Comparison of ENCODE assay signal across 8 cellular contexts in the genomic region with DNA sequence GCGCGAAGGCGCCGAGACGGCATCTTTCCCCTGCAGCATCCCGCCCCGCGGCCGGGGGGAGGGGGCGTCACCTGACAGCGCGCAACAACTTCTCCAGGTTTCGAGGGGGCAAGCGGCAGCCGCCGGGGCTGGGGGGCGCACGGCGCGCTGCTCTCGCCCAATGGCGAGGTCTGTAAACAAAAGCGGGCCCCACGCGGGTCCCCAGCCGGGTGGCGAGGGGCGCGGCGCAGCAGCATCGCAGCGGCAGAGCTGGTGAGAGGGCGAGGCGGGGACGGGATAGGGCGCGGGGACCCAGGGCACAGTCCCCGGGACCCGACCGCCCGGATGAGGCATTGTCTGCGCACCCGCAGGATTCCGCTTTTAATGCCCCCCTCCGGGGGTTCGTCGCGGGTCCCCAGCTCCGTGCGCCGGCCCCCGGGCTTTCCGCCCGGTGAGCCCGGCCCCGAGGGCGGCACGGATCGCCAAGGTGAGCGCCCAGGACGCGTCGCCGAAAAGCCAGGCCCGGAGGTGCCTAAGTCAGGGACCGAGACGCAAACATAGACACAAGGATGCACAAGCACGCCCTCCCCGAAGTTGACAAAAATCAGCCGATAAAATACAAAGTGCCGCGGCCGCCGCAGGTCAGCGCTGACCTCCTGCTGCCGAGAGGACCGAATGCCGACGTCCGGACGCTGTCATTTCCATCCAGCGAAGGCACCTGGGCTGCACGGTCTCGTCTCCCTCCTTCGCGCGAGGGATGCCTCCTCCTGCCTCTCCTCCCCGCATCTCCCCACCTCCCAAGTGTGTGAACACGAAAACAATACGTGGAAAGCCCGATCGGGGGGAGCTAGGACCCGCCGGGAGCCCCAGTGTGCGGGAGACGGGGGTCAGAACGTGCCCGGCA.
DNase-seq lines count a peak whose midpoint lies in the region; ATAC-seq and TF ChIP-seq lines count a peak whose summit lies in the region.

No MANE protein-coding gene starts in this region.

- H3K4me2 ChIP-seq in HCT116 (ENCODE audit: low read length): peak overlapping the region; percentile 73

- H3K4me1 Mint-ChIP-seq in CD14-positive monocyte: peaks cover 24% of the 10 kb centered on the region

- peak; percentile 28 for ATAC-seq in HCT116
- no peak for ATAC-seq in GM18520 (IDR thresholded peaks at IDR 0.05; ENCODE audit: unreplicated experiment)

- H3K36me3 ChIP-seq in HCT116 (ENCODE audit: control insufficient read depth in 1 of 2, insufficient read depth in 2 of 2, low read length in 2 of 2) (no peaks in the 10 kb centered on the region), Peyer's patch (no peaks in the 10 kb centered on the region), adipocyte (ENCODE audit: control insufficient read depth, insufficient read depth, low read length, severe bottlenecking) (no peaks in the 10 kb centered on the region), skeletal muscle tissue (ENCODE audit: control insufficient read depth in 3 of 3, insufficient read depth in 3 of 3, low read length in 3 of 3) (no peaks in the 10 kb centered on the region)

- H3K27me3 ChIP-seq in HCT116 (ENCODE audit: insufficient read depth, low read length) (no peaks in the 10 kb centered on the region), Peyer's patch (peaks cover 0 to 8% of the 10 kb centered on the region in 2 donors), adipocyte (replicated peaks; ENCODE audit: control insufficient read depth, insufficient read depth, low read length) (peaks cover 36% of the 10 kb centered on the region), skeletal muscle tissue (ENCODE audit: control insufficient read depth in 3 of 3, insufficient read depth in 3 of 3, low read length in 3 of 3) (peaks cover 41 to 48% (median 47%) of the 10 kb centered on the region in 3 donors)

- no peak for TF ChIP-seq RAD21 in HCT116 (IDR thresholded peaks at IDR 0.05; ENCODE audit: low read depth)

- no peak for TF ChIP-seq CTCF in CD14-positive monocyte (IDR thresholded peaks at IDR 0.05)
- TF ChIP-seq CTCF in HCT116 (IDR thresholded peaks at IDR 0.05 in 2 of 3, conservative IDR thresholded peaks at IDR 0.05 in 1 of 3; ENCODE audit: borderline replicate concordance in 1 of 3, insufficient read depth in 1 of 3, low read depth in 2 of 3, low read length in 2 of 3): no peak
- no peak for TF ChIP-seq CTCF in Peyer's patch (IDR thresholded peaks at IDR 0.05)

- peak overlapping the region; percentile 63 to 65 for H3K4me3 ChIP-seq in HCT116 (replicated peaks in 1 of 2; ENCODE audit: low read depth in 1 of 2, low read length in 2 of 2)
- peak overlapping the region; percentile 48 to 62 (median 60) for H3K4me3 ChIP-seq in Peyer's patch
- peak overlapping the region; percentile 81 for H3K4me3 ChIP-seq in adipocyte (ENCODE audit: low read length)
- peak overlapping the region; percentile 85 for H3K4me3 ChIP-seq in iPS-18c (ENCODE audit: insufficient read depth, low read depth, low read length)
- H3K4me3 ChIP-seq in skeletal muscle tissue (ENCODE audit: low read length in 3 of 3): peak overlapping the region; percentile 51 to 61 (median 54)

- POLR2A ChIA-PET in HCT116 (lab: Charles Lee): interaction anchor here (0.9 to 1.8 kb wide), 6 partner anchors 13 to 356 kb away, joined by 3 to 6 read pairs (median 4); no protein-coding TSS in a partner anchor

- peaks cover 0 to 14% (median 4%) of the 10 kb centered on the region in 7 donors for H3K9me3 Mint-ChIP-seq in CD14-positive monocyte

- H3K9ac ChIP-seq in HCT116 (ENCODE audit: low read length) (peak overlapping the region; percentile 66), adipocyte (ENCODE audit: low read length) (no peak overlapping the region), skeletal muscle tissue (ENCODE audit: low read depth in 1 of 3, low read length in 3 of 3) (no peak overlapping the region)

- no peak overlapping the region for H2AFZ ChIP-seq in HCT116 (ENCODE audit: low read depth, low read length, poor library complexity, severe bottlenecking)

- no peak overlapping the region for H3K27ac Mint-ChIP-seq in CD14-positive monocyte

- no TSS peak for BruUV-seq in HCT116 (replicated peaks; lab: Mats Ljungman, UMichigan)

- TF ChIP-seq POLR2A in HCT116 (IDR thresholded peaks at IDR 0.05; ENCODE audit: borderline replicate concordance, extremely low read depth, insufficient read depth, insufficient read length) (no peak), Peyer's patch (IDR thresholded peaks at IDR 0.05) (no peak)

- RAD21 ChIA-PET in HCT116 (lab: Charles Lee; ENCODE audit: low non-redundant PET in 1 of 2, low total read pairs in 2 of 2, uncharacterized antibody in 2 of 2, unreplicated experiment in 2 of 2): no interaction called here

- H3K9me3 ChIP-seq in HCT116 (ENCODE audit: control insufficient read depth in 1 of 2, insufficient read depth in 1 of 2, low read depth in 1 of 2, low read length in 2 of 2) (no peaks in the 10 kb centered on the region), Peyer's patch (no peaks in the 10 kb centered on the region), adipocyte (ENCODE audit: control insufficient read depth, low read length) (no peaks in the 10 kb centered on the region), iPS-18c (ENCODE audit: control insufficient read depth, insufficient read depth, low read length) (no peaks in the 10 kb centered on the region), skeletal muscle tissue (ENCODE audit: control insufficient read depth in 3 of 3, low read length in 3 of 3) (no peaks in the 10 kb centered on the region)

- H3K36me3 Mint-ChIP-seq in CD14-positive monocyte: no peaks in the 10 kb centered on the region

- DNase-seq in CD14-positive monocyte (ENCODE audit: low spot score) (no peak), HCT116 (ENCODE audit: low read depth, low spot score) (no peak), Peyer's patch (peak in 1 of 3 donors; percentile 50), adipocyte (ENCODE audit: low read depth) (peak; percentile 10), epidermal melanocyte (ENCODE audit: insufficient read length, low spot score) (no peak)

- no peaks in the 10 kb centered on the region for H4K20me1 ChIP-seq in HCT116 (ENCODE audit: insufficient read depth)

- intact Hi-C loops in CD14-positive monocyte (cut with micrococcal nuclease) (no loop called here), HCT116 (cut with micrococcal nuclease) (loop anchor here (2.0 kb wide), 1 partner anchor 203 kb away; no protein-coding TSS in a partner anchor)

- H3K79me2 ChIP-seq in HCT116 (ENCODE audit: insufficient read depth, low read length): peaks cover 39% of the 10 kb centered on the region

- H3K4me3 Mint-ChIP-seq in CD14-positive monocyte: peak overlapping the region; percentile 77 to 90

- CTCF ChIA-PET in HCT116 (lab: Charles Lee): interaction anchor here (0.6 to 1.7 kb wide), 2 partner anchors 12 to 211 kb away, joined by 3 to 4 read pairs; no protein-coding TSS in a partner anchor

- H3K4me1 ChIP-seq in HCT116 (ENCODE audit: control insufficient read depth in 1 of 2, insufficient read depth in 2 of 2, low read length in 2 of 2) (peaks cover 38 to 58% of the 10 kb centered on the region in 2 experiments), Peyer's patch (peaks cover 0 to 24% (median 6%) of the 10 kb centered on the region in 4 donors), adipocyte (ENCODE audit: control insufficient read depth, insufficient read depth, low read length) (peaks cover 11% of the 10 kb centered on the region), skeletal muscle tissue (ENCODE audit: control insufficient read depth in 3 of 3, insufficient read depth in 3 of 3, low read length in 3 of 3) (peaks cover 11 to 14% (median 13%) of the 10 kb centered on the region in 3 donors)

- H3K27me3 Mint-ChIP-seq in CD14-positive monocyte (ENCODE audit: low read depth in 3 of 3): peaks cover 58 to 63% (median 62%) of the 10 kb centered on the region in 3 donors

- peak overlapping the region; percentile 66 for H3K27ac ChIP-seq in HCT116 (ENCODE audit: low read depth, low read length)
- peak overlapping the region in 1 of 4 donors; percentile 71 for H3K27ac ChIP-seq in Peyer's patch
- H3K27ac ChIP-seq in skeletal muscle tissue (ENCODE audit: low read depth, low read length): no peak overlapping the region

- H3K9me2 ChIP-seq in HCT116 (ENCODE audit: insufficient read depth): no peaks in the 10 kb centered on the region

TF ChIP-seq in HCT116, 20 proteins besides CTCF, POLR2A, EP300 and RAD21:
- TF ChIP-seq TCF7L2 (IDR thresholded peaks at IDR 0.05; ENCODE audit: borderline replicate concordance, extremely low read depth, insufficient read depth, insufficient read length) (peak; percentile 64), EZH2phosphoT487 (IDR thresholded peaks at IDR 0.05; ENCODE audit: borderline replicate concordance) (no peak)
TF ChIP-seq in HCT116: peak in this region for 1.
